In the genomic region with DNA sequence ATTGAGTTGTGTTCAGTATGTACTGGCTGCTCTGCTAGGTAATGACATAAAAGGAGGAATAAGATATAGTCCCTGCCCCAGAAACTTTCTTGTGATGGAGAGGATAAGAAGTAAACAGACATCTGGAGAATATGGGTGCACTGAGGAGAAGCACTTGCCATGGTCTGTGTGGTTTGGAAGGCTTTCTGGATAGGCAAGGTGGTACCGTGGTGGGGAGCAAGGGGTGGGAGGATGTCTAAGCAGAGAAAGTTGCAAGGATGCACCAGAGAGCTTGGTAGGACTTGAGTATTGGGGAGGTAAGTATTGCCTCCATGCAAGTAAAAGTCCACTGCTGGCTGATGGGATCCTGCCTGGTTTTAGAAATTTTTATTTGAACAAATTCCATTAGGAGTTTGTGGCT, we compare ENCODE assay signal across 26 cellular contexts. TPM values are rescaled to one million over a fixed set of nuclear protein-coding genes. Genes with fewer than 3 reads are reported as not detected.
"Had no signal": no experiment of that assay in that cellular context is flagged by ENCODE, and none has a peak within 500 bp of the region (broad histone marks: within the 10 kb centered on the region; RNA-seq: fewer than 3 reads in every experiment).

No MANE protein-coding gene starts in this region.

- H3K27me3 ChIP-seq: neutrophil, ovary, right lobe of liver, sigmoid colon, thyroid gland, tibial nerve, upper lobe of left lung had no signal

- H3K4me1 ChIP-seq: parathyroid adenoma, psoas muscle, right lobe of liver, sigmoid colon, stomach, thyroid gland, tibial nerve, upper lobe of left lung had no signal

- H3K36me3 ChIP-seq: neutrophil, ovary, right lobe of liver, sigmoid colon, stomach, thoracic aorta, thyroid gland, tibial nerve, upper lobe of left lung had no signal

- H3K79me2 ChIP-seq: parathyroid adenoma had no signal

- DNase-seq: naive thymus-derived CD8-positive, alpha-beta T cell; nephron progenitor cell; nucleus accumbens; ovary; posterior cingulate gyrus; psoas muscle; right cardiac atrium; right lobe of liver; sigmoid colon; small intestine; stimulated activated CD4-positive, alpha-beta T cell treated with anti-CD3 and anti-CD28 coated beads, Interleukin-15, amount 100 ng/mL, for 24 hours; stimulated activated CD4-positive, alpha-beta T cell treated with anti-CD3 and anti-CD28 coated beads, Interleukin-2, amount 100 ng/mL, for 24 hours; stimulated activated CD4-positive, alpha-beta T cell treated with anti-CD3 and anti-CD28 coated beads, Interleukin-2, amount 100 ng/mL, for 48 hours; stimulated activated CD4-positive, alpha-beta T cell treated with anti-CD3 and anti-CD28 coated beads, Interleukin-4, amount 100 ng/mL, for 24 hours; stimulated activated naive B cell treated with anti-CD40 and anti-IgM and Interleukin-4, amounts not matched to agents 10 μg/mL and 1 μg/mL and 100 μg/mL, for 72 hours; stimulated activated naive CD4-positive, alpha-beta T cell treated with Interleukin-2 at 50 U/mL for 16 hours; stomach; thyroid gland; trophoblast cell; upper lobe of left lung had no signal

- H3K4me3 ChIP-seq: ovary, psoas muscle, right lobe of liver, sigmoid colon, stomach, thoracic aorta, thyroid gland, tibial nerve, upper lobe of left lung had no signal

- ATAC-seq: naive thymus-derived CD8-positive, alpha-beta T cell; natural killer cell treated with Interleukin-12 subunit alpha and Interleukin-12 subunit beta and Interleukin-15 and Interleukin-18, amount 100 ng/mL, for 72 hours; psoas muscle; right cardiac atrium; right lobe of liver; stimulated activated effector memory CD8-positive, alpha-beta T cell treated with anti-CD3 and anti-CD28 coated beads, Interleukin-12 subunit alpha, Interleukin-12 subunit beta, amount 100 ng/mL, for 72 hours; stimulated activated naive B cell treated with anti-CD40 and anti-IgM and Interleukin-4, amounts not matched to agents 10 μg/mL and 1 μg/mL and 100 μg/mL, for 72 hours had no signal

- H3K9ac ChIP-seq: parathyroid adenoma had no signal

- H3K27ac ChIP-seq: neutrophil, ovary, parathyroid adenoma, psoas muscle, right lobe of liver, sigmoid colon, stomach, thoracic aorta, thyroid gland, tibial nerve, upper lobe of left lung had no signal

- H3K9me3 ChIP-seq: neutrophil, ovary, psoas muscle, right lobe of liver, sigmoid colon, stomach, thoracic aorta, thyroid gland, tibial nerve, upper lobe of left lung had no signal

RNA-seq across cellular contexts. Expression of a gene that starts 53.5 kb away (rescaled TPM):
- total RNA-seq: naive thymus-derived CD8-positive, alpha-beta T cell; natural killer cell treated with Interleukin-12 subunit alpha and Interleukin-12 subunit beta and Interleukin-15 and Interleukin-18, amount 100 ng/mL, for 72 hours had no signal
- polyA plus RNA-seq: naive thymus-derived CD8-positive, alpha-beta T cell had no signal
